8 cellular contexts compared by ENCODE assay signal in genomic region chr4:94207469-94208224, GRCh38. TPM values are rescaled to one million over a fixed set of nuclear protein-coding genes. Genes with fewer than 3 reads are reported as not detected.
DNase-seq lines count a peak whose midpoint lies in the region; ATAC-seq and TF ChIP-seq lines count a peak whose summit lies in the region.

SMARCAD1 (plus strand) TSS chr4:94207865; CDS start chr4:94208395, 530 bp downstream.

- intact Hi-C loops in PC-9 (cut with micrococcal nuclease; ENCODE audit: unreplicated experiment) = no loop called here

- H3K4me1 ChIP-seq in PC-9 (replicated peaks; ENCODE audit: insufficient read depth) (peaks cover 17% of the 10 kb centered on the region; the same call in 1 of the 2 replicates), esophagus (ENCODE audit: control insufficient read depth in 2 of 2, insufficient read depth in 2 of 2, low read length in 1 of 2) (no peaks in the 10 kb centered on the region), mucosa of stomach (ENCODE audit: control insufficient read depth, insufficient read depth, low read length) (peaks cover 8% of the 10 kb centered on the region)

- POLR2A ChIA-PET in PC-9 (lab: Charles Lee; ENCODE audit: unreplicated experiment) = no interaction called here

- H3K27ac ChIP-seq in PC-9 (peak within 1 kb of the TSS; percentile 82), esophagus (ENCODE audit: low read depth in 2 of 2, low read length in 1 of 2) (peak within 1 kb of the TSS; percentile 73 to 91)

- peak; percentile 92 for ATAC-seq in GM21619 (IDR thresholded peaks at IDR 0.05; ENCODE audit: unreplicated experiment)

- WGBS in esophagus, 2 donors = 0% methylated on average over 57 of the region's 57 CpGs

- peak within 1 kb of the TSS; percentile 96 for H2AFZ ChIP-seq in PC-9

- H3K79me2 ChIP-seq in PC-9 (ENCODE audit: low read depth) = peaks cover 27% of the 10 kb centered on the region

- peak; percentile 90 for DNase-seq in DMS153 (lab: John Stamatoyannopoulos, UW)
- DNase-seq in Jurkat, Clone E6-1 (ENCODE audit: low read depth, low spot score) = peak; percentile 94
- peak; percentile 74 to 77 for DNase-seq in PC-9
- peak; percentile 79 for DNase-seq in activated T-cell treated with anti-CD3 and anti-CD28 coated beads, Interleukin-2, amount 50 U/mL, for 1 hour
- peak; percentile 69 to 77 for DNase-seq in stimulated activated CD8-positive, alpha-beta memory T cell treated with anti-CD3 and anti-CD28 coated beads, Interleukin-7, amount 100 ng/mL, for 1 hour (ENCODE audit: low read depth in 2 of 2)

- H3K4me3 ChIP-seq in Jurkat, Clone E6-1 (ENCODE audit: low read length) = peak within 1 kb of the TSS; percentile 84
- peak within 1 kb of the TSS; percentile 90 for H3K4me3 ChIP-seq in PC-9
- H3K4me3 ChIP-seq in esophagus (ENCODE audit: low read depth in 1 of 2, low read length in 2 of 2) = peak within 1 kb of the TSS; percentile 70 to 81
- H3K4me3 ChIP-seq in mucosa of stomach (ENCODE audit: low read length) = peak within 1 kb of the TSS; percentile 94

- no peaks in the 10 kb centered on the region for H4K20me1 ChIP-seq in PC-9 (ENCODE audit: insufficient read depth)

- H3K4me2 ChIP-seq in PC-9 = peak within 1 kb of the TSS; percentile 92

- CTCF ChIA-PET in PC-9 (lab: Charles Lee) = interaction anchor here (0.7 kb wide), 1 partner anchor 15 kb away, joined by 3 read pairs; no protein-coding TSS in a partner anchor

- no TSS peak for BruUV-seq in PC-9 (replicated peaks; lab: Mats Ljungman, UMichigan)

- H3K9me3 ChIP-seq in PC-9 (ENCODE audit: insufficient read depth, low read depth) (no peaks in the 10 kb centered on the region), esophagus (ENCODE audit: control insufficient read depth in 2 of 2, insufficient read depth in 1 of 2, low read depth in 1 of 2, low read length in 1 of 2) (no peaks in the 10 kb centered on the region), mucosa of stomach (ENCODE audit: control insufficient read depth, low read length) (no peaks in the 10 kb centered on the region)

- TF ChIP-seq CTCF in PC-9 (conservative IDR thresholded peaks at IDR 0.05) = no peak

- H3K27me3 ChIP-seq in PC-9 (ENCODE audit: insufficient read depth, low read depth) (no peaks in the 10 kb centered on the region), esophagus (ENCODE audit: control insufficient read depth in 1 of 2, insufficient read depth in 2 of 2, low read length in 2 of 2) (no peaks in the 10 kb centered on the region), mucosa of stomach (ENCODE audit: control insufficient read depth, insufficient read depth, low read length) (no peaks in the 10 kb centered on the region)

- H3K36me3 ChIP-seq in PC-9 (ENCODE audit: low read depth) = no peaks in the 10 kb centered on the region
- peaks cover 0 to 2% of the 10 kb centered on the region in 2 donors for H3K36me3 ChIP-seq in esophagus (ENCODE audit: control insufficient read depth in 2 of 2, insufficient read depth in 2 of 2, low read length in 1 of 2)
- no peaks in the 10 kb centered on the region for H3K36me3 ChIP-seq in mucosa of stomach (ENCODE audit: control insufficient read depth, insufficient read depth, low read length)

- H3F3A ChIP-seq in PC-9 (ENCODE audit: insufficient read depth, low read depth) = no peaks in the 10 kb centered on the region

- H3K9ac ChIP-seq in mucosa of stomach (ENCODE audit: low read length) = peak within 1 kb of the TSS; percentile 80

- H3K9me2 ChIP-seq in PC-9 (ENCODE audit: insufficient read depth) = no peaks in the 10 kb centered on the region

RNA-seq across cellular contexts. Expression of gene SMARCAD1, which starts in this region (rescaled TPM):
- 26.2 TPM for polyA plus RNA-seq in Jurkat, Clone E6-1 (2012; ENCODE audit: insufficient read depth, insufficient read length)
- total RNA-seq in PC-9 (2021) = 14.0 and 17.1 TPM in 2 replicates
- polyA plus RNA-seq in esophagus = 1 to 10 TPM; 7.2 to 8.5 TPM

Comparison
In these comparisons a context has a peak if more than half of its experiments do, and no peak if none do; other contexts are left out.
1. Peak in every context shown above with its lines: DNase-seq, ATAC-seq, H3K4me3 ChIP-seq and H3K27ac ChIP-seq.